ENCODE assay signal across 17 cellular contexts in genomic region chr10:100157140-100157539, GRCh38. TPM values are rescaled to one million over a fixed set of nuclear protein-coding genes. Genes with fewer than 3 reads are reported as not detected.
DNase-seq lines count a peak whose midpoint lies in the region; ATAC-seq, FAIRE-seq and TF ChIP-seq lines count a peak whose summit lies in the region.
"Had no signal": no experiment of that assay in that cellular context is flagged by ENCODE, and none has a peak within 500 bp of the region (broad histone marks: within the 10 kb centered on the region; RNA-seq: fewer than 3 reads in every experiment).

No MANE protein-coding gene starts in this region.

- no peak overlapping the region for H2AK5ac ChIP-seq in mesenchymal stem cell (ENCODE audit: low read length, severe bottlenecking)

- H2BK12ac ChIP-seq in mesenchymal stem cell (ENCODE audit: low read length in 2 of 2) = no peak overlapping the region

- H3K4me2 ChIP-seq in mammary epithelial cell (ENCODE audit: insufficient read depth, low read depth, low read length) = peak overlapping the region; percentile 35
- no peak overlapping the region for H3K4me2 ChIP-seq in mesenchymal stem cell (ENCODE audit: low read length, poor library complexity, severe bottlenecking)
- H3K4me2 ChIP-seq: A549 had no signal

- peaks cover 9% of the 10 kb centered on the region for H3K36me3 ChIP-seq in mammary epithelial cell (ENCODE audit: insufficient read depth, low read length)
- peaks cover 5 to 89% of the 10 kb centered on the region in 2 experiments for H3K36me3 ChIP-seq in mesenchymal stem cell (ENCODE audit: control insufficient read depth in 1 of 2, insufficient read depth in 2 of 2, low read depth in 1 of 2, low read length in 2 of 2)
- peaks cover 15% of the 10 kb centered on the region for H3K36me3 ChIP-seq in colonic mucosa

- in situ Hi-C loops in mammary epithelial cell (cut with MboI; ENCODE audit: low sequenced_read_pairs in 2 of 2) = no loop called here

- no peaks in the 10 kb centered on the region for H3K27me3 ChIP-seq in mammary epithelial cell (ENCODE audit: insufficient read depth, low read length)
- no peaks in the 10 kb centered on the region for H3K27me3 ChIP-seq in foreskin keratinocyte
- H3K27me3 ChIP-seq in mesenchymal stem cell (ENCODE audit: control insufficient read depth in 1 of 2, insufficient read depth in 1 of 2, low read length in 2 of 2) = no peaks in the 10 kb centered on the region
- H3K27me3 ChIP-seq in colonic mucosa = no peaks in the 10 kb centered on the region
- H3K27me3 ChIP-seq: SJSA1 had no signal

- no peak for TF ChIP-seq POLR2A in H54 (IDR thresholded peaks at IDR 0.05; ENCODE audit: low read depth, low read length)

- peaks cover 9% of the 10 kb centered on the region for H3K79me1 ChIP-seq in mesenchymal stem cell (replicated peaks; ENCODE audit: low read length, poor library complexity, severe bottlenecking)

- no peaks in the 10 kb centered on the region for H3K9me3 ChIP-seq in mammary epithelial cell (replicated peaks; ENCODE audit: insufficient read depth, low read length)
- peaks cover 9% of the 10 kb centered on the region for H3K9me3 ChIP-seq in mesenchymal stem cell (ENCODE audit: control insufficient read depth, low read length)
- no peaks in the 10 kb centered on the region for H3K9me3 ChIP-seq in colonic mucosa
- H3K9me3 ChIP-seq: A549, HAP-1, SJSA1 had no signal

- DNase-seq in GM12865 (ENCODE audit: low read depth) (peak; percentile 17), H54 (ENCODE audit: insufficient read length, low spot score) (no peak), mammary epithelial cell (peak; percentile 81), foreskin keratinocyte (peak; percentile 47 to 74), UCSD-AML1 (lab: John Stamatoyannopoulos, UW; ENCODE audit: unreplicated experiment) (no peak), mesenchymal stem cell (no peak), colonic mucosa (no peak), NAMALWA (ENCODE audit: low spot score) (no peak)
- DNase-seq: C1 segment of cervical spinal cord, DMS 273 treated with DMSO at 0.1 percent for 48 hours, GDM1, Kasumi-1, NCI-H1930, NCI-H446 had no signal

- peaks cover 30% of the 10 kb centered on the region for H3K79me2 ChIP-seq in mammary epithelial cell (ENCODE audit: insufficient read depth, low read length)

- intact Hi-C loops in mammary epithelial cell (cut with micrococcal nuclease) = no loop called here
- intact Hi-C loops in colonic mucosa (cut with DNase I) = no loop called here

- no peak overlapping the region for H4K8ac ChIP-seq in mesenchymal stem cell (ENCODE audit: low read length)

- H2BK120ac ChIP-seq in mesenchymal stem cell (ENCODE audit: low read depth, low read length) = no peak overlapping the region

- H3K9ac ChIP-seq in mammary epithelial cell (ENCODE audit: insufficient read depth, low read length) (no peak overlapping the region), mesenchymal stem cell (ENCODE audit: low read length) (no peak overlapping the region), colonic mucosa (ENCODE audit: low read depth in 2 of 2, low read length in 2 of 2) (no peak overlapping the region)

- H2AFZ ChIP-seq in mammary epithelial cell (ENCODE audit: low read depth, low read length) (no peak overlapping the region), mesenchymal stem cell (ENCODE audit: low read depth, low read length) (no peak overlapping the region)

- no peak overlapping the region for H3K14ac ChIP-seq in mesenchymal stem cell (ENCODE audit: low read length in 2 of 2)

- H3K4me1 ChIP-seq in mammary epithelial cell (ENCODE audit: insufficient read depth, low read length) (peaks cover 23% of the 10 kb centered on the region), foreskin keratinocyte (peaks cover 19% of the 10 kb centered on the region), mesenchymal stem cell (ENCODE audit: control insufficient read depth, insufficient read depth, low read depth, low read length) (no peaks in the 10 kb centered on the region), colonic mucosa (no peaks in the 10 kb centered on the region)
- H3K4me1 ChIP-seq: A549, HAP-1, SJSA1 had no signal

- H2BK5ac ChIP-seq in mesenchymal stem cell (ENCODE audit: low read depth, low read length, poor library complexity, severe bottlenecking) = no peak overlapping the region

- H3K18ac ChIP-seq in mesenchymal stem cell (ENCODE audit: low read depth in 1 of 2, low read length in 2 of 2) = no peak overlapping the region

- no peak overlapping the region for H4K91ac ChIP-seq in mesenchymal stem cell (ENCODE audit: low read length)

- TF ChIP-seq CTCF in GM12865 (IDR thresholded peaks at IDR 0.05; ENCODE audit: insufficient read depth, low read depth, low read length, missing control alignments) = no peak
- TF ChIP-seq CTCF in mammary epithelial cell (conservative IDR thresholded peaks at IDR 0.05 in 1 of 2, IDR thresholded peaks at IDR 0.05 in 1 of 2; ENCODE audit: extremely low read depth in 1 of 2, insufficient read depth in 1 of 2, low read depth in 1 of 2, low read length in 2 of 2) = no peak
- no peak for TF ChIP-seq CTCF in foreskin keratinocyte (conservative IDR thresholded peaks at IDR 0.05)
- TF ChIP-seq CTCF in colonic mucosa (IDR thresholded peaks at IDR 0.05) = no peak

- dilution Hi-C loops in mammary epithelial cell (cut with HindIII; ENCODE audit: low sequenced_read_pairs) = no loop called here

- no peaks in the 10 kb centered on the region for H4K20me1 ChIP-seq in mammary epithelial cell (ENCODE audit: insufficient read depth, low read length)

- ATAC-seq in foreskin keratinocyte = peak; percentile 71
- ATAC-seq: A549 had no signal

- no TSS peak for BruUV-seq in mammary epithelial cell (replicated peaks; lab: Mats Ljungman, UMichigan)

- no peak overlapping the region for H3K23ac ChIP-seq in mesenchymal stem cell (ENCODE audit: low read length in 2 of 2)

- H3K27ac ChIP-seq in mammary epithelial cell (ENCODE audit: insufficient read depth, low read depth, low read length) = peak overlapping the region; percentile 68
- peak overlapping the region; percentile 61 for H3K27ac ChIP-seq in foreskin keratinocyte
- no peak overlapping the region for H3K27ac ChIP-seq in mesenchymal stem cell (ENCODE audit: low read length, poor library complexity, severe bottlenecking)
- no peak overlapping the region for H3K27ac ChIP-seq in colonic mucosa
- H3K27ac ChIP-seq: A549, SJSA1 had no signal

- H2BK15ac ChIP-seq in mesenchymal stem cell (ENCODE audit: low read depth, poor library complexity, severe bottlenecking) = no peak overlapping the region

- FAIRE-seq in H54 (lab: Jason Lieb, UNC) = peak; percentile 62
- FAIRE-seq: A549 had no signal

- no peak overlapping the region for H3K4ac ChIP-seq in mesenchymal stem cell (ENCODE audit: low read depth in 1 of 2, low read length in 2 of 2)

- CTCF ChIA-PET in mammary epithelial cell (lab: Charles Lee; ENCODE audit: low non-redundant PET) = no interaction called here

- H3K4me3 ChIP-seq in GM12865 (ENCODE audit: low read depth, low read length) (no peak overlapping the region), mammary epithelial cell (replicated peaks in 1 of 3; ENCODE audit: insufficient read depth in 1 of 3, low read depth in 2 of 3, low read length in 3 of 3) (no peak overlapping the region), mesenchymal stem cell (ENCODE audit: insufficient read depth in 1 of 2, low read depth in 1 of 2, low read length in 2 of 2) (no peak overlapping the region), colonic mucosa (no peak overlapping the region)
- H3K4me3 ChIP-seq: A549, HAP-1, SJSA1 had no signal

RNA-seq across cellular contexts. Expression of gene ERLIN1, which starts 28.7 kb away (rescaled TPM):
- 10 to 100 TPM; 31.5 to 44.3 TPM for total RNA-seq in mammary epithelial cell
- polyA plus RNA-seq in mammary epithelial cell = 42.5 TPM
- polyA minus RNA-seq in mammary epithelial cell = 33.5 TPM
- total RNA-seq in foreskin keratinocyte = 42.7 and 49.7 TPM in 2 replicates
- polyA plus RNA-seq in foreskin keratinocyte = 12.1 and 17.0 TPM in 2 replicates
- 38.5 TPM for polyA plus RNA-seq in mesenchymal stem cell (2013, experiment 1 of 2)
- polyA plus RNA-seq in mesenchymal stem cell (2013, experiment 2 of 2) = 39.0 TPM
- total RNA-seq in colonic mucosa = 10 to 100 TPM; 50.0 to 58.4 TPM

Comparison
In these comparisons a context has a peak if more than half of its experiments do, and no peak if none do; other contexts are left out.
1. DNase-seq: peak in GM12865 (single experiment), mammary epithelial cell (single experiment) and foreskin keratinocyte (2 of 2); none in H54 (single experiment), UCSD-AML1 (single experiment), mesenchymal stem cell (single experiment), colonic mucosa (single experiment) and NAMALWA (single experiment).
2. H3K27ac ChIP-seq: peak in mammary epithelial cell (single experiment) and foreskin keratinocyte (single experiment); none in mesenchymal stem cell (single experiment) and colonic mucosa (single experiment).